8 cellular contexts compared by ENCODE assay signal in genomic region chr5:139273572-139274264, GRCh38. TPM values are rescaled to one million over a fixed set of nuclear protein-coding genes. Genes with fewer than 3 reads are reported as not detected.
DNase-seq lines count a peak whose midpoint lies in the region; ATAC-seq and TF ChIP-seq lines count a peak whose summit lies in the region.

No MANE protein-coding gene starts in this region.

- DNase-seq in GM04503 (ENCODE audit: low read depth) = peak; percentile 35
- peak; percentile 89 for DNase-seq in GOT3 (lab: John Stamatoyannopoulos, UW)
- DNase-seq in LHCN-M2 (ENCODE audit: low read depth) = peak; percentile 89
- no peak for DNase-seq in SK-N-MC (ENCODE audit: low read depth, low spot score)
- peak; percentile 93 to 95 for DNase-seq in activated naive CD4-positive, alpha-beta T cell treated with anti-CD3 and anti-CD28 coated beads, Interleukin-2, amount 50 U/mL, for 72 hours (ENCODE audit: low spot score in 2 of 2)
- peak; percentile 94 for DNase-seq in Right ventricle myocardium inferior (ENCODE audit: missing footprints)
- DNase-seq in tibial artery = peak; percentile 81 to 91

- H3K9ac ChIP-seq in SK-N-MC (ENCODE audit: insufficient read length) = peak overlapping the region; percentile 90
- H3K9ac ChIP-seq in parathyroid adenoma = no peak overlapping the region

- no peaks in the 10 kb centered on the region for H3K79me2 ChIP-seq in parathyroid adenoma

- H3K9me3 ChIP-seq in SK-N-MC (ENCODE audit: low read depth, low read length) (no peaks in the 10 kb centered on the region), parathyroid adenoma (ENCODE audit: control insufficient read depth, low read length) (no peaks in the 10 kb centered on the region), tibial artery (no peaks in the 10 kb centered on the region)

- no peaks in the 10 kb centered on the region for H3K27me3 ChIP-seq in parathyroid adenoma (ENCODE audit: control insufficient read depth, insufficient read depth, low read length)
- no peaks in the 10 kb centered on the region for H3K27me3 ChIP-seq in tibial artery

- H3K36me3 ChIP-seq in SK-N-MC (ENCODE audit: insufficient read depth, low read length) (peaks cover 36% of the 10 kb centered on the region), parathyroid adenoma (ENCODE audit: control insufficient read depth, insufficient read depth, low read length) (no peaks in the 10 kb centered on the region), tibial artery (peaks cover 0 to 11% (median 0%) of the 10 kb centered on the region in 3 donors)

- intact Hi-C loops in Right ventricle myocardium inferior (cut with DNase I) (loop anchor here (1.0 kb wide), 1 partner anchor 20 kb away; the partner anchor contains the start of gene MATR3), tibial artery (cut with DNase I; ENCODE audit: low total_unique reads) (loop anchor here (10.0 kb wide), 1 partner anchor 819 kb away; no protein-coding TSS in a partner anchor)

- peaks cover 30 to 37% of the 10 kb centered on the region in 2 donors for H3K36me3 Mint-ChIP-seq in activated naive CD4-positive, alpha-beta T cell treated with anti-CD3 and anti-CD28 coated beads, Interleukin-2, amount 50 U/mL, for 72 hours

- H3K4me3 ChIP-seq in SK-N-MC (peak overlapping the region; percentile 89), parathyroid adenoma (ENCODE audit: low read depth, low read length) (peak overlapping the region; percentile 56), tibial artery (peak overlapping the region; percentile 56 to 62)

- H3K9me3 Mint-ChIP-seq in activated naive CD4-positive, alpha-beta T cell treated with anti-CD3 and anti-CD28 coated beads, Interleukin-2, amount 50 U/mL, for 72 hours = no peaks in the 10 kb centered on the region

- H3K27ac ChIP-seq in SK-N-MC (peak overlapping the region; percentile 67), parathyroid adenoma (peak overlapping the region; percentile 69), tibial artery (peak overlapping the region; percentile 57 to 62)

- no peak for TF ChIP-seq CTCF in parathyroid adenoma (IDR thresholded peaks at IDR 0.05)
- TF ChIP-seq CTCF in tibial artery (IDR thresholded peaks at IDR 0.05) = peak; percentile 28 to 33

- H3K4me1 ChIP-seq in parathyroid adenoma (peaks cover 17% of the 10 kb centered on the region), tibial artery (peaks cover 0 to 25% (median 14%) of the 10 kb centered on the region in 4 donors)

- peak overlapping the region; percentile 80 for H3K4me2 ChIP-seq in parathyroid adenoma (ENCODE audit: low read length)

- ATAC-seq in activated naive CD4-positive, alpha-beta T cell treated with anti-CD3 and anti-CD28 coated beads, Interleukin-2, amount 50 U/mL, for 72 hours = peak; percentile 96 to 98
- ATAC-seq in Right ventricle myocardium inferior = peak; percentile 97

- peak overlapping the region; percentile 96 for H2AFZ ChIP-seq in parathyroid adenoma

- peak overlapping the region; percentile 92 to 96 for H3K27ac Mint-ChIP-seq in activated naive CD4-positive, alpha-beta T cell treated with anti-CD3 and anti-CD28 coated beads, Interleukin-2, amount 50 U/mL, for 72 hours

RNA-seq across cellular contexts. Expression of gene MATR3, which starts 19.8 kb away (rescaled TPM):
- total RNA-seq in LHCN-M2 (2014; rRNA removed) (268 and 269 TPM in 2 replicates), Right ventricle myocardium inferior (120 TPM)
- 101 TPM for polyA plus RNA-seq in LHCN-M2 (2012)
- 100 to 1,000 TPM; 160 to 182 TPM for total RNA-seq in activated naive CD4-positive, alpha-beta T cell treated with anti-CD3 and anti-CD28 coated beads, Interleukin-2, amount 50 U/mL, for 72 hours
